Comparison of ENCODE assay signal across 1 cellular context in genomic region chr12:69475237-69475984, GRCh38.
TF ChIP-seq lines count a peak whose summit lies in the region.

No MANE protein-coding gene starts in this region.

TF ChIP-seq in SK-N-SH treated with all-trans-retinoic acid at 6 μM for 48 hours, 23 proteins besides CTCF, POLR2A, EP300 and RAD21 (continued from another document):
- no peak for TF ChIP-seq BACH2 (CRISPR knock-in tag; IDR thresholded peaks at IDR 0.05; ENCODE audit: borderline replicate concordance)
